21 cellular contexts compared by ENCODE assay signal in the genomic region with DNA sequence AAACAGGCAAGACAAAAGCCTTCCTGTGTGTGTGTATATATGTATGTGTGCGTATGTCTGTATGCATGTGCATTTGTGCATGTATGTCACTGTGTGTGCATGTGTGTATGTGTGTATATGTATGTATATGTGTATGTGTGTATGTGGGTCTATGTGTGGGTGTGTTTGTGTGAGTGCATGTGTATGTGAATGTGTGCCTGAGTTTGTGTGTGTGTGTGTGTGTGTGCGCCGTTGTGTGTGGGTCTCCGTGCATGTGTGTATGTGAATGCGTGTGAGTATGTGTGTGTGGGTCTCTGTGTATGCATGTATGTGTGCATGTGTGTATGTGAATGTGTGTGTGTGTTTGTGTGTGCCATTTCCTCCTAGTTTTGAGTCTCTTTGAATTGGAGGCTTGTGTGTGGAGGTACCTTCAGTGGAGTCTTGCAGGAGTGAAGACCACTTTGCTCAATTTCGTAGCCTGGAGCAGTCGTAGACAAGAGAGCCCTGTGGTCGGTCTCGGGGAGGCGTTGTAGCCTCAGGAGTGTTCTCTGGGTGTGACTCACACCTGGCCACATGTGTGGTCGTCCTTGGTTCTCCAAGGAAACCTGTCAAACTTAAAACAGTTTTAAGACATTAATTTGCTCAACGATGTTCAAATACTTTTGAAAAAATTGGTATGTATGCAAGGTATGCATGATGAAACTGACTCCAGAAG. TPM values are rescaled to one million over a fixed set of nuclear protein-coding genes. Genes with fewer than 3 reads are reported as not detected.
DNase-seq lines count a peak whose midpoint lies in the region; ATAC-seq, FAIRE-seq and TF ChIP-seq lines count a peak whose summit lies in the region.
"Had no signal": no experiment of that assay in that cellular context is flagged by ENCODE, and none has a peak within 500 bp of the region (broad histone marks: within the 10 kb centered on the region; RNA-seq: fewer than 3 reads in every experiment).

No MANE protein-coding gene starts in this region.

- H3K79me2 ChIP-seq in HepG2 (ENCODE audit: insufficient read depth, low read length), result peaks cover 10% of the 10 kb centered on the region

- H3K36me3 Mint-ChIP-seq in WTC11 (peaks cover 2% of the 10 kb centered on the region; the same call in 1 of the 2 replicates), memory B cell (peaks cover 3% of the 10 kb centered on the region)
- H3K36me3 Mint-ChIP-seq: T-cell had no signal

- WGBS in HepG2 (ENCODE audit: low lambda C conversion rate), result 98% methylated on average over 12 of the region's 12 CpGs
- 95% methylated on average over 11 of the region's 12 CpGs for WGBS in right lobe of liver (ENCODE audit: insufficient coverage, low coverage, low lambda C conversion rate, missing lambda C conversion rate)

- TF ChIP-seq CTCF in HepG2 (CRISPR knock-in tag; IDR thresholded peaks at IDR 0.05) (no peak), right lobe of liver (IDR thresholded peaks at IDR 0.05) (no peak), WTC11 (IDR thresholded peaks at IDR 0.05) (no peak)

- POLR2A ChIA-PET in HepG2 (lab: Yijun Ruan, JAX), result no interaction called here
- POLR2A ChIA-PET in WTC11 (lab: Charles Lee), result no interaction called here

- ATAC-seq in HepG2 (no peak), right lobe of liver (no peak), WTC11 (no peak), memory B cell (ENCODE audit: low read depth) (no peak)
- ATAC-seq: T-cell had no signal

- DNase-seq in HepG2 (ENCODE audit: low spot score) (no peak), right lobe of liver (no peak), WTC11 (ENCODE audit: low spot score) (peak; percentile 2), memory B cell (ENCODE audit: low spot score in 2 of 2) (no peak), COR-L47 (lab: John Stamatoyannopoulos, UW) (no peak), NCI-H2227 (lab: John Stamatoyannopoulos, UW; ENCODE audit: unreplicated experiment) (no peak)
- no peak for DNase-seq in activated naive CD4-positive, alpha-beta T cell (lab: John Stamatoyannopoulos, UW)
- DNase-seq in stimulated activated naive CD4-positive, alpha-beta T cell (lab: John Stamatoyannopoulos, UW), result no peak
- DNase-seq: Caco-2, DMS53, GOT3, NCI-H1048, NCI-H146, NCI-H2081 treated with DMSO at 0.1 percent for 48 hours, NCI-H226, NCI-H526, T-cell had no signal

- H3K27ac Mint-ChIP-seq in WTC11 (0 out of 2 replicates have a peak overlapping the region, but pooled peaks have one; percentile 0), memory B cell (peak overlapping the region; percentile 4)
- H3K27ac Mint-ChIP-seq: T-cell had no signal

- no peaks in the 10 kb centered on the region for H3K36me3 ChIP-seq in HepG2 (replicated peaks in 1 of 2; ENCODE audit: control insufficient read depth in 1 of 2, insufficient read depth in 2 of 2, low read length in 2 of 2)
- no peaks in the 10 kb centered on the region for H3K36me3 ChIP-seq in right lobe of liver

- H3K9ac ChIP-seq in HepG2 (ENCODE audit: insufficient read depth, low read depth, low read length), result no peak overlapping the region

- H3K27me3 ChIP-seq in HepG2 (ENCODE audit: control insufficient read depth in 1 of 2, insufficient read depth in 2 of 2, low read length in 2 of 2), result no peaks in the 10 kb centered on the region
- H3K27me3 ChIP-seq in right lobe of liver, result no peaks in the 10 kb centered on the region

- H3K4me1 Mint-ChIP-seq in WTC11 (peaks cover 9% of the 10 kb centered on the region), memory B cell (peaks cover 30% of the 10 kb centered on the region)

- H3K9me3 Mint-ChIP-seq in WTC11, result peaks cover 6% of the 10 kb centered on the region; the same call in 1 of the 2 replicates
- no peaks in the 10 kb centered on the region for H3K9me3 Mint-ChIP-seq in memory B cell
- H3K9me3 Mint-ChIP-seq: T-cell had no signal

- CTCF ChIA-PET in HepG2 (lab: Yijun Ruan, JAX; ENCODE audit: low intra/inter-chr PET ratio, low total read pairs) (no interaction called here), WTC11 (lab: Charles Lee) (interaction anchor here (0.8 kb wide), 1 partner anchor 44 kb away, joined by 3 read pairs; no protein-coding TSS in a partner anchor)

- TF ChIP-seq EP300 in HepG2 (IDR thresholded peaks at IDR 0.05; ENCODE audit: low read depth in 2 of 2, low read length in 2 of 2) (no peak), HepG2 (CRISPR knock-in tag; IDR thresholded peaks at IDR 0.05; ENCODE audit: borderline replicate concordance) (no peak)

- TF ChIP-seq POLR2A in HepG2 (IDR thresholded peaks at IDR 0.05; ENCODE audit: insufficient read depth in 1 of 2, low read depth in 2 of 2, low read length in 2 of 2) (no peak), right lobe of liver (IDR thresholded peaks at IDR 0.05) (no peak)

- H3K27ac ChIP-seq in HepG2 (ENCODE audit: extremely low read length, insufficient read depth, low read length), result no peak overlapping the region
- H3K27ac ChIP-seq in right lobe of liver, result no peak overlapping the region
- H3K27ac ChIP-seq: SK-N-MC had no signal

- H3K9me3 ChIP-seq in HepG2 (ENCODE audit: low read length) (no peaks in the 10 kb centered on the region), right lobe of liver (no peaks in the 10 kb centered on the region)
- H3K9me3 ChIP-seq: Caco-2 had no signal

- H3K27me3 Mint-ChIP-seq in WTC11 (ENCODE audit: low read depth) (no peaks in the 10 kb centered on the region), memory B cell (no peaks in the 10 kb centered on the region)
- H3K27me3 Mint-ChIP-seq: T-cell had no signal

- H2AFZ ChIP-seq in HepG2 (ENCODE audit: low read length), result no peak overlapping the region

- H3K4me3 Mint-ChIP-seq in WTC11 (no peak overlapping the region), memory B cell (no peak overlapping the region)
- H3K4me3 Mint-ChIP-seq: CD14-positive monocyte, T-cell had no signal

- BruUV-seq in HepG2 (replicated peaks; lab: Mats Ljungman, UMichigan), result no TSS peak

- no peak overlapping the region for H3K4me3 ChIP-seq in HepG2 (replicated peaks in 1 of 3; ENCODE audit: insufficient read depth in 1 of 3, low read depth in 2 of 3, low read length in 3 of 3)
- no peak overlapping the region for H3K4me3 ChIP-seq in right lobe of liver
- H3K4me3 ChIP-seq: SK-N-MC had no signal

- H3K4me2 ChIP-seq in HepG2 (ENCODE audit: low read depth, low read length), result no peak overlapping the region

- 0 out of 2 replicates have a peak, but pooled peaks cover 2% of the 10 kb centered on the region for H4K20me1 ChIP-seq in HepG2 (ENCODE audit: insufficient read depth, low read length)

- no peak for FAIRE-seq in HepG2 (lab: Jason Lieb, UNC)
- FAIRE-seq: A204.1, GM12892 had no signal

- no peaks in the 10 kb centered on the region for H3K4me1 ChIP-seq in HepG2 (ENCODE audit: insufficient read depth, low read length)
- H3K4me1 ChIP-seq in right lobe of liver, result no peaks in the 10 kb centered on the region
- H3K4me1 ChIP-seq: Caco-2 had no signal

- in situ Hi-C loops in HepG2 (cut with HindIII; ENCODE audit: extremely low pct_ligation_motif_present, low pct_unique_long_range_greater_than_20kb), result no loop called here

- intact Hi-C loops in HepG2 (cut with micrococcal nuclease; ENCODE audit: unreplicated experiment) (no loop called here), right lobe of liver (cut with DNase I) (no loop called here)

- no peak for TF ChIP-seq RAD21 in HepG2 (CRISPR knock-in tag; IDR thresholded peaks at IDR 0.05)

TF ChIP-seq in HepG2, 621 proteins besides CTCF, POLR2A, EP300 and RAD21 (continues in another document):
- TF ChIP-seq NBN (conservative IDR thresholded peaks at IDR 0.05) (0 out of 2 replicates have a peak, but pooled peaks have one; percentile 24), FOXA1 (IDR thresholded peaks at IDR 0.05) (0 out of 2 replicates have a peak, but pooled peaks have one; percentile 30), FOXA1 (CRISPR knock-in tag; IDR thresholded peaks at IDR 0.05) (no peak)

TF ChIP-seq in WTC11, 78 proteins besides CTCF, POLR2A, EP300 and RAD21:
- no peak for TF ChIP-seq FOXK1 (CRISPR knock-in tag; IDR thresholded peaks at IDR 0.05)

RNA-seq across cellular contexts. Expression of a gene that starts 28.1 kb away (rescaled TPM):
- total RNA-seq in HepG2 (2016; rRNA removed; fragmentation: Illumina TruSeq; extraction: Trizol), result 37.9 and 46.8 TPM in 2 replicates
- total RNA-seq in HepG2 (2016; cell fraction: cytosol; rRNA removed; fragmentation: Illumina TruSeq; extraction: Trizol; ENCODE audit: low read depth), result 52.6 and 54.7 TPM in 2 replicates
- 38.3 and 42.5 TPM in 2 replicates for total RNA-seq in HepG2 (2016; cell fraction: insoluble cytoplasmic fraction; rRNA removed; fragmentation: Illumina TruSeq; extraction: Trizol)
- 103 and 110 TPM in 2 replicates for total RNA-seq in HepG2 (2016; cell fraction: membrane; rRNA removed; fragmentation: Illumina TruSeq; extraction: Trizol)
- 15.7 and 18.8 TPM in 2 replicates for total RNA-seq in HepG2 (2016; cell fraction: nucleus; rRNA removed; fragmentation: Illumina TruSeq; extraction: Trizol)
- 17.5 and 19.5 TPM in 2 replicates for polyA plus RNA-seq in HepG2 (2011; rRNA removed)
- 16.7 and 18.4 TPM in 2 replicates for polyA plus RNA-seq in HepG2 (2011; cell fraction: cytosol; rRNA removed)
- polyA plus RNA-seq in HepG2 (2011; cell fraction: nucleus; rRNA removed), result 14.6 and 14.9 TPM in 2 replicates
- polyA plus RNA-seq in HepG2 (2012), result 15.8 and 18.2 TPM in 2 replicates
- polyA plus RNA-seq in HepG2 (2016; cell fraction: cytosol; fragmentation: Illumina TruSeq; extraction: Trizol; ENCODE audit: low read depth), result 49.5 and 52.9 TPM in 2 replicates
- polyA plus RNA-seq in HepG2 (2016; cell fraction: insoluble cytoplasmic fraction; fragmentation: Illumina TruSeq; extraction: Trizol; ENCODE audit: low read depth), result 40.7 and 47.8 TPM in 2 replicates
- 97.2 and 97.6 TPM in 2 replicates for polyA plus RNA-seq in HepG2 (2016; cell fraction: membrane; fragmentation: Illumina TruSeq; extraction: Trizol; ENCODE audit: low read depth)
- 25.8 and 27.0 TPM in 2 replicates for polyA plus RNA-seq in HepG2 (2016; cell fraction: nucleus; fragmentation: Illumina TruSeq; extraction: Trizol; ENCODE audit: insufficient read depth, low read depth)
- 17.0 and 32.5 TPM in 2 replicates for polyA minus RNA-seq in HepG2 (2011; rRNA and poly(A)+ RNA removed; ENCODE audit: low replicate concordance)
- 16.4 and 21.7 TPM in 2 replicates for polyA minus RNA-seq in HepG2 (2011; cell fraction: cytosol; rRNA and poly(A)+ RNA removed)
- 19.1 and 20.6 TPM in 2 replicates for polyA minus RNA-seq in HepG2 (2011; cell fraction: nucleus; rRNA and poly(A)+ RNA removed)
- total RNA-seq in right lobe of liver, result 10 to 100 TPM; 12.5 to 24.6 (median 16.9) TPM
- 20.0 to 22.1 TPM (median 21.5 TPM) in 3 replicates for total RNA-seq in WTC11 (2021)
